ENCODE assay signal across 9 cellular contexts in the genomic region with DNA sequence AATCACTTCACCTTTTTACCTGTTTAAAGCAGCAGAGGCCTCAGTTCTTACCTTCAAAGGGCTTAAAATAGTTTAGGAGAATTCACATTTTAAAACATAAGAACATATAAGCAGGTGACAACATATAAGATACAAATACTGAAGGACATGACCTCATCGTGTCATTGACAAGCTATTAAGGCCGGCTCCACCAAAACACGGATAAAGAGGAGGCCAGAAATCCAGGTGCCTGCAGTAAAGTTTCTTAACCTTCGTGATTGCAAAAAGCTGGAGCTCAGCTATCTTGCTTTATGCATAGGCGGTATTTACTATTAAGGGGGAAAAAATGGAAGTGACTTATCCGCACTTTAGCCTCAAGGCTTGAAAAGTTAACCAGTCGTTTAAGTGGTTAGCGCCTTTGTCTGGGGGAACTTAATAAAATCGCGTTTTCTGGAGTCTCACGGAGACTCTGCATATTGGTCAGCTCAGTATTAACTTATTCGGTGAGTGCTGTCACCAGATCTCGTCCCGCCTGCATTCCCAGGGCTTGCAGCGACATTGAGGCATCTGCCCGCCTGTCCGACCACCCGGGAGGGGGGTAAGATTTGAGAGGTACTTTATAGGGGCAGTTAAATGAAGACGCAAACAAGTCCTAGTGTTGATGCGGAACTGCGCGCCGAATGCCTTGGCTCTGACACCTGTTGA. TPM values are rescaled to one million over a fixed set of nuclear protein-coding genes. Genes with fewer than 3 reads are reported as not detected.
A peak's percentile ranks its signal among the peaks of the same experiment; 100 is the strongest.
DNase-seq lines count a peak whose midpoint lies in the region; FAIRE-seq and TF ChIP-seq lines count a peak whose summit lies in the region.
"Had no signal": no experiment of that assay in that cellular context is flagged by ENCODE, and none has a peak within 500 bp of the region (broad histone marks: within the 10 kb centered on the region; RNA-seq: fewer than 3 reads in every experiment).

No MANE protein-coding gene starts in this region.

- H3K4me1 ChIP-seq in OCI-LY7 (ENCODE audit: insufficient read depth, low read length, poor library complexity, severe bottlenecking) (peaks cover 45% of the 10 kb centered on the region), stomach smooth muscle (ENCODE audit: control insufficient read depth, insufficient read depth, low read length) (peaks cover 32% of the 10 kb centered on the region)

- peak overlapping the region; percentile 85 for H2AFZ ChIP-seq in OCI-LY7 (ENCODE audit: low read length)

- CTCF ChIA-PET in OCI-LY7 (lab: Charles Lee; ENCODE audit: unreplicated experiment) = interaction anchor here (0.8 to 2.7 kb wide), 4 partner anchors 26 to 123 kb away, joined by 3 to 7 read pairs (median 4); a partner anchor contains a TSS

- H3K36me3 ChIP-seq in OCI-LY7 (ENCODE audit: insufficient read depth, low read length) (peaks cover 30% of the 10 kb centered on the region), stomach smooth muscle (ENCODE audit: control insufficient read depth in 2 of 2, insufficient read depth in 2 of 2, low read length in 2 of 2) (peaks cover 18 to 21% of the 10 kb centered on the region in 2 donors)

- peak overlapping the region; percentile 84 to 93 for H3K9ac ChIP-seq in stomach smooth muscle (ENCODE audit: low read length in 2 of 2)

- no peak for TF ChIP-seq CTCF in OCI-LY7 (conservative IDR thresholded peaks at IDR 0.05; ENCODE audit: low read length)
- TF ChIP-seq CTCF in fibroblast of the aortic adventitia (IDR thresholded peaks at IDR 0.05; ENCODE audit: insufficient read depth, low read length) = no peak

- H3K9me3 ChIP-seq in OCI-LY7 (ENCODE audit: low read length) (no peaks in the 10 kb centered on the region), stomach smooth muscle (ENCODE audit: control insufficient read depth in 2 of 2, low read length in 2 of 2) (no peaks in the 10 kb centered on the region)

- peak overlapping the region; percentile 73 for H3K4me2 ChIP-seq in OCI-LY7 (ENCODE audit: low read length)

- POLR2A ChIA-PET in OCI-LY7 (lab: Charles Lee) = interaction anchor here (0.6 to 2.1 kb wide), 21 partner anchors 9 to 902 kb away, joined by 3 to 9 read pairs (median 4); a partner anchor contains a TSS

- H3K4me3 ChIP-seq in OCI-LY7 (ENCODE audit: low read depth, low read length, poor library complexity, severe bottlenecking) = peak overlapping the region; percentile 69
- H3K4me3 ChIP-seq in fibroblast of the aortic adventitia (ENCODE audit: low read depth, low read length) = peak overlapping the region; percentile 74
- peak overlapping the region; percentile 86 to 92 for H3K4me3 ChIP-seq in stomach smooth muscle (ENCODE audit: low read length in 2 of 2)

- TSS peak; percentile 100 for BruUV-seq in OCI-LY7 (replicated peaks; lab: Mats Ljungman, UMichigan)

- DNase-seq in DMS79 treated with DMSO at 0.1 percent for 48 hours (lab: John Stamatoyannopoulos, UW) (peak; percentile 28), DMS79 (lab: John Stamatoyannopoulos, UW) (no peak), OCI-LY7 (ENCODE audit: low spot score) (peak; percentile 29), fibroblast of the aortic adventitia (ENCODE audit: low read depth) (no peak), RCC 7860 (ENCODE audit: low spot score) (no peak)
- DNase-seq in activated naive CD4-positive, alpha-beta T cell treated with anti-CD3 and anti-CD28 coated beads, Interleukin-2, amount 50 U/mL, for 16 hours = no peak
- DNase-seq in activated CD4-positive, CD25-positive, alpha-beta regulatory T cell treated with anti-CD3 and anti-CD28 coated beads, Interleukin-2, amount 50 U/mL, for 72 hours = no peak

- no peaks in the 10 kb centered on the region for H3K27me3 ChIP-seq in stomach smooth muscle (ENCODE audit: control insufficient read depth in 1 of 2, insufficient read depth in 2 of 2, low read length in 2 of 2)

- FAIRE-seq in RCC 7860 (lab: Jason Lieb, UNC) = no peak

- H4K20me1 ChIP-seq in OCI-LY7 (ENCODE audit: insufficient read depth, low read length) = peaks cover 16% of the 10 kb centered on the region; the same call in 1 of the 2 replicates

- peak overlapping the region; percentile 67 for H3K27ac ChIP-seq in OCI-LY7 (ENCODE audit: low read depth, low read length, poor library complexity, severe bottlenecking)
- peak overlapping the region; percentile 96 for H3K27ac ChIP-seq in stomach smooth muscle (ENCODE audit: low read length)

- intact Hi-C loops in OCI-LY7 (cut with micrococcal nuclease; ENCODE audit: unreplicated experiment) = loop anchor here (1.0 to 2.0 kb wide), 3 partner anchors 27 to 122 kb away; a partner anchor contains a TSS

- peaks cover 32% of the 10 kb centered on the region for H3K79me2 ChIP-seq in OCI-LY7 (ENCODE audit: insufficient read depth, low read depth, low read length)

- no peaks in the 10 kb centered on the region for H3K9me2 ChIP-seq in OCI-LY7 (ENCODE audit: insufficient read depth, low read length)

RNA-seq across cellular contexts. Expression of a gene that starts 1.1 kb away (rescaled TPM):
- 47.3 and 58.9 TPM in 2 replicates for total RNA-seq in OCI-LY7 (2014; rRNA removed; shearing (Covaris generic))
- 83.9 and 93.9 TPM in 2 replicates for total RNA-seq in OCI-LY7 (2022)
- total RNA-seq in fibroblast of the aortic adventitia (ENCODE audit: low replicate concordance) = 28.0 and 63.3 TPM in 2 replicates

RNA-seq across cellular contexts. Expression of a gene that starts 42.7 kb away (rescaled TPM):
- total RNA-seq in OCI-LY7 (2014; rRNA removed; shearing (Covaris generic)) = 0.16 TPM in 1 of 2 replicates, not detected in the other
- 0.27 TPM in 1 of 2 replicates, not detected in the other for total RNA-seq in OCI-LY7 (2022)
- total RNA-seq in fibroblast of the aortic adventitia (ENCODE audit: low replicate concordance) = not detected in 2 replicates
- total RNA-seq: glomerular endothelial cell had no signal

RNA-seq across cellular contexts. Expression of a gene that starts 44.8 kb away (rescaled TPM):
- not detected in 2 replicates for total RNA-seq in OCI-LY7 (2014; rRNA removed; shearing (Covaris generic))
- not detected in 2 replicates for total RNA-seq in OCI-LY7 (2022)
- total RNA-seq in fibroblast of the aortic adventitia (ENCODE audit: low replicate concordance) = not detected in 2 replicates
- total RNA-seq: glomerular endothelial cell had no signal

RNA-seq across cellular contexts. Expression of a gene that starts 57.4 kb away (rescaled TPM):
- 85.5 and 95.6 TPM in 2 replicates for total RNA-seq in OCI-LY7 (2014; rRNA removed; shearing (Covaris generic))
- total RNA-seq in OCI-LY7 (2022) (94.5 and 109 TPM in 2 replicates), fibroblast of the aortic adventitia (ENCODE audit: low replicate concordance) (16.4 and 46.4 TPM in 2 replicates)

Comparison
In these comparisons a context has a peak if more than half of its experiments do, and no peak if none do; other contexts are left out.
1. DNase-seq: peak in DMS79 treated with DMSO at 0.1 percent for 48 hours (single experiment) and OCI-LY7 (single experiment); none in DMS79 (single experiment), fibroblast of the aortic adventitia (single experiment), activated naive CD4-positive, alpha-beta T cell treated with anti-CD3 and anti-CD28 coated beads, Interleukin-2, amount 50 U/mL, for 16 hours (single experiment), RCC 7860 (single experiment) and activated CD4-positive, CD25-positive, alpha-beta regulatory T cell treated with anti-CD3 and anti-CD28 coated beads, Interleukin-2, amount 50 U/mL, for 72 hours (single experiment).
2. Peak in every context shown above with its lines, with median percentiles within 50 percentile points of each other: H3K4me3 ChIP-seq.